Comparison of ENCODE assay signal across 15 cellular contexts in the genomic region with DNA sequence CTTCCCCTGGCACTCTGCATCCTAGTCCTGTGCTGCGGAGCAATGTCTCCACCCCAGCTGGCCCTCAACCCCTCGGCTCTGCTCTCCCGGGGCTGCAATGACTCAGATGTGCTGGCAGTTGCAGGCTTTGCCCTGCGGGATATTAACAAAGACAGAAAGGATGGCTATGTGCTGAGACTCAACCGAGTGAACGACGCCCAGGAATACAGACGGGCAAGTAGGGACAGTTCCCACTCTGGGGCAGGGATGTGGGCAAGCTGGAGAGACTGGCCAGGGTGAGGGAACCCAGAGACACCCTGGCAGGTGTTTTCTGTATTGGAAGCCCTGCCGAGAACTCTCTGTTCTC. TPM values are rescaled to one million over a fixed set of nuclear protein-coding genes. Genes with fewer than 3 reads are reported as not detected.
A peak's percentile ranks its signal among the peaks of the same experiment; 100 is the strongest.
DNase-seq lines count a peak whose midpoint lies in the region; ATAC-seq, FAIRE-seq and TF ChIP-seq lines count a peak whose summit lies in the region.
"Had no signal": no experiment of that assay in that cellular context is flagged by ENCODE, and none has a peak within 500 bp of the region (broad histone marks: within the 10 kb centered on the region; RNA-seq: fewer than 3 reads in every experiment).

No MANE protein-coding gene starts in this region.

- H3K9ac ChIP-seq in astrocyte (ENCODE audit: low read length): no peak overlapping the region

- H3K79me2 ChIP-seq in astrocyte (ENCODE audit: insufficient read depth, low read length): no peaks in the 10 kb centered on the region

- TF ChIP-seq POLR2A in H54 (IDR thresholded peaks at IDR 0.05; ENCODE audit: low read depth, low read length): no peak

- H4K20me1 ChIP-seq in astrocyte (ENCODE audit: insufficient read depth, low read length): no peaks in the 10 kb centered on the region

- peak; percentile 74 for DNase-seq in H54 (ENCODE audit: insufficient read length, low spot score)
- DNase-seq in astrocyte (ENCODE audit: low read depth): peak; percentile 32
- peak; percentile 18 for DNase-seq in left ventricle myocardium inferior
- DNase-seq in substantia nigra (lab: John Stamatoyannopoulos, UW): peak in 19 of 49 donors; percentile 1 to 42 (median 16)
- no peak for DNase-seq in left colon
- DNase-seq in NCI-H2029 treated with DMSO at 0.1 percent for 48 hours (lab: John Stamatoyannopoulos, UW): no peak
- no peak for DNase-seq in COR-L47 (lab: John Stamatoyannopoulos, UW)
- DNase-seq: activated CD4-positive, alpha-beta T cell treated with anti-CD3 and anti-CD28 coated beads, Interleukin-2, amount 50 U/mL, for 48 hours; activated naive CD8-positive, alpha-beta T cell treated with anti-CD3 and anti-CD28 coated beads for 36 hours; erythroblast; GF-D8; NCI-H2029 had no signal

- H3K4me2 ChIP-seq in astrocyte (ENCODE audit: low read length): peak overlapping the region; percentile 53

- H3K36me3 Mint-ChIP-seq in astrocyte (ENCODE audit: low read depth, unreplicated experiment): no peaks in the 10 kb centered on the region
- H3K36me3 Mint-ChIP-seq: activated naive CD8-positive, alpha-beta T cell treated with anti-CD3 and anti-CD28 coated beads for 36 hours; memory B cell had no signal

- ATAC-seq in left colon: no peak
- ATAC-seq: sciatic nerve had no signal

- peaks cover 11% of the 10 kb centered on the region for H3K27me3 Mint-ChIP-seq in astrocyte (ENCODE audit: low read depth, unreplicated experiment)
- H3K27me3 Mint-ChIP-seq: activated naive CD8-positive, alpha-beta T cell treated with anti-CD3 and anti-CD28 coated beads for 36 hours had no signal

- peaks cover 10% of the 10 kb centered on the region for H3K4me1 Mint-ChIP-seq in astrocyte (ENCODE audit: low read depth, unreplicated experiment)

- H3K27ac ChIP-seq in astrocyte (ENCODE audit: low read depth, low read length) (no peak overlapping the region), left ventricle myocardium inferior (replicated peaks) (no peak overlapping the region), substantia nigra (ENCODE audit: low read depth, low read length, poor library complexity, severe bottlenecking) (peak overlapping the region; percentile 47)
- H3K27ac ChIP-seq: HL-60 had no signal

- peak overlapping the region; percentile 9 for H2AFZ ChIP-seq in astrocyte (ENCODE audit: low read depth, low read length)

- TF ChIP-seq CTCF in astrocyte (IDR thresholded peaks at IDR 0.05; ENCODE audit: insufficient read depth, low read depth, low read length) (no peak), left ventricle myocardium inferior (IDR thresholded peaks at IDR 0.05; ENCODE audit: borderline replicate concordance) (no peak)

- H3K4me1 ChIP-seq in astrocyte (ENCODE audit: insufficient read depth, low read length) (peaks cover 6% of the 10 kb centered on the region), left ventricle myocardium inferior (peaks cover 13% of the 10 kb centered on the region)

- no peaks in the 10 kb centered on the region for H3K9me3 Mint-ChIP-seq in astrocyte (ENCODE audit: unreplicated experiment)
- H3K9me3 Mint-ChIP-seq: activated naive CD8-positive, alpha-beta T cell treated with anti-CD3 and anti-CD28 coated beads for 36 hours; memory B cell had no signal

- no peaks in the 10 kb centered on the region for H3K9me3 ChIP-seq in astrocyte (ENCODE audit: insufficient read depth, low read depth, low read length)
- no peaks in the 10 kb centered on the region for H3K9me3 ChIP-seq in left ventricle myocardium inferior (replicated peaks)

- FAIRE-seq in H54 (lab: Jason Lieb, UNC) (peak; percentile 80), astrocyte (lab: Jason Lieb, UNC) (no peak)

- intact Hi-C loops in left ventricle myocardium inferior (cut with micrococcal nuclease): no loop called here
- intact Hi-C loops in left colon (cut with DNase I, micrococcal nuclease): no loop called here

- H3K36me3 ChIP-seq in astrocyte (ENCODE audit: insufficient read depth, low read length): no peaks in the 10 kb centered on the region
- H3K36me3 ChIP-seq in left ventricle myocardium inferior: no peaks in the 10 kb centered on the region

- H3K4me3 ChIP-seq in astrocyte (ENCODE audit: insufficient read depth, low read depth, low read length) (no peak overlapping the region), left ventricle myocardium inferior (no peak overlapping the region)

- no peak overlapping the region for H3K4me3 Mint-ChIP-seq in astrocyte (ENCODE audit: unreplicated experiment)
- H3K4me3 Mint-ChIP-seq: activated naive CD8-positive, alpha-beta T cell treated with anti-CD3 and anti-CD28 coated beads for 36 hours; memory B cell had no signal

- no peak overlapping the region for H3K27ac Mint-ChIP-seq in astrocyte (ENCODE audit: unreplicated experiment)
- H3K27ac Mint-ChIP-seq: activated naive CD8-positive, alpha-beta T cell treated with anti-CD3 and anti-CD28 coated beads for 36 hours; memory B cell had no signal

- H3K27me3 ChIP-seq in astrocyte (ENCODE audit: insufficient read depth, low read length) (peaks cover 2% of the 10 kb centered on the region), left ventricle myocardium inferior (ENCODE audit: low read depth) (peaks cover 20% of the 10 kb centered on the region)

RNA-seq across cellular contexts. Expression of a gene that starts 0.2 kb away (rescaled TPM):
- total RNA-seq in astrocyte (not detected in 2 replicates), left ventricle myocardium inferior (not detected), left colon (not detected)
- total RNA-seq: activated naive CD8-positive, alpha-beta T cell treated with anti-CD3 and anti-CD28 coated beads for 36 hours; sciatic nerve had no signal

RNA-seq across cellular contexts. Expression of a gene that starts 25.4 kb away (rescaled TPM):
- total RNA-seq in astrocyte (not detected in 2 replicates), left ventricle myocardium inferior (not detected), left colon (not detected)
- total RNA-seq: activated naive CD8-positive, alpha-beta T cell treated with anti-CD3 and anti-CD28 coated beads for 36 hours; sciatic nerve had no signal

RNA-seq across cellular contexts. Expression of a gene that starts 27.6 kb away (rescaled TPM):
- not detected in 2 replicates for total RNA-seq in astrocyte
- total RNA-seq in left ventricle myocardium inferior: not detected
- total RNA-seq in left colon: not detected
- total RNA-seq: activated naive CD8-positive, alpha-beta T cell treated with anti-CD3 and anti-CD28 coated beads for 36 hours; sciatic nerve had no signal

Comparison
In these comparisons a context has a peak if more than half of its experiments do, and no peak if none do; other contexts are left out.
1. DNase-seq: peak in H54 (single experiment), astrocyte (single experiment) and left ventricle myocardium inferior (single experiment); none in left colon (0 of 2), NCI-H2029 treated with DMSO at 0.1 percent for 48 hours (single experiment) and COR-L47 (single experiment).